Comparison of ENCODE assay signal across 8 cellular contexts in the genomic region with DNA sequence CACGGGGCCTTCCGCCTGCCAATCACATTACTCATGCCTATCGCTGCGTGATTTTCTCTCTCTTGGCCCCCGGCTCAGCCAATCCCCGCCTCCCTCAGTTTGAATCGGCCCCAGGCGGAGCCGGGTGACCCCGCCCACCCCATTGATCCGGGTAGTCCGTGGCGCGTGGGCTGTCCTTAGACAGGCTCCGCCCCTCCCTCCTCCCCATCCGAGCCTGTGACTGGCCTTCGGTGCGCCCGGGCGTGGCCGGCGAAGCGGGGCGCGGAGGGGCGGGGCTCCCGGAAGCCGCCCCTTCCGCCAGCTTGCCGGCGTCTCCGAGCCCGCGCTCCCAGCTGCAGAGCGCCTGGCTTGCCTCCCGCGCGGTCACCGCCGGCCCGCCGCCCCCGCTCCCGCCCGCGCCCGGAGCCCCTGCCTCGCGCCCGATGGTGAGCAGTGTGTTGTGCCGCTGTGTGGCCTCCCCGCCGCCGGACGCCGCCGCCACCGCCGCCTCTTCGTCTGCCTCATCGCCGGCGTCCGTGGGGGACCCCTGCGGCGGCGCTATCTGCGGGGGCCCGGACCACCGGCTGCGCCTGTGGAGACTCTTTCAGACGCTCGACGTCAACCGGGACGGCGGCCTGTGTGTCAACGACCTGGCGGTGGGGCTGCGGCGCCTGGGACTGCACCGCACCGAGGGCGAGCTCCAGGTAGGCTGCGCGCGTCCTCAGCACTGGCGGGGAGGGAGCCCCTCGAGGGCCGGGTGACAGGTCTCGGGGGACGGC. TPM values are rescaled to one million over a fixed set of nuclear protein-coding genes. Genes with fewer than 3 reads are reported as not detected.
DNase-seq lines count a peak whose midpoint lies in the region; ATAC-seq, FAIRE-seq and TF ChIP-seq lines count a peak whose summit lies in the region.

TSS of gene SLC25A25 (plus strand) at position 335 of the 758 bp plus-strand sequence. CDS start at position 423, 88 bp downstream.

- FAIRE-seq in urothelium cell line (lab: Jason Lieb, UNC), result no peak

- no peak within 1 kb of the TSS for H3K4me3 Mint-ChIP-seq in T-helper 17 cell

- peak within 1 kb of the TSS; percentile 98 for H3K27ac ChIP-seq in psoas muscle

- H3K9me3 ChIP-seq in T-helper 17 cell (ENCODE audit: control insufficient read depth, low read length, poor library complexity, severe bottlenecking) (no peaks in the 10 kb centered on the region), psoas muscle (no peaks in the 10 kb centered on the region)

- intact Hi-C loops in left ventricle myocardium superior (cut with micrococcal nuclease), result no loop called here
- intact Hi-C loops in psoas muscle (cut with DNase I), result no loop called here

- ATAC-seq in HG02885 (IDR thresholded peaks at IDR 0.05; ENCODE audit: poor library complexity, unreplicated experiment) (peak; percentile 75), T-helper 17 cell (peak; percentile 85), left ventricle myocardium superior (peak; percentile 94), psoas muscle (peak; percentile 92 to 95 (median 92))

- WGBS in psoas muscle, 3 donors, result 0 to 1% (median 0%) methylated on average over 50 to 92 of the region's 92 CpGs

- peaks cover 2% of the 10 kb centered on the region for H3K36me3 Mint-ChIP-seq in T-helper 17 cell (ENCODE audit: low read depth)

- H3K4me3 ChIP-seq in psoas muscle, result peak within 1 kb of the TSS; percentile 78

- H3K4me1 ChIP-seq in psoas muscle, result peaks cover 33% of the 10 kb centered on the region

- TF ChIP-seq POLR2A in GM15510 (IDR thresholded peaks at IDR 0.05; ENCODE audit: borderline replicate concordance, extremely low read depth, insufficient read length), result peak; percentile 81

- peak within 1 kb of the TSS; percentile 91 for H3K27ac Mint-ChIP-seq in T-helper 17 cell

- no peaks in the 10 kb centered on the region for H3K27me3 Mint-ChIP-seq in T-helper 17 cell

- H3K27me3 ChIP-seq in psoas muscle (ENCODE audit: insufficient read depth in 3 of 3, low read length in 2 of 3), result no peaks in the 10 kb centered on the region

- peaks cover 41% of the 10 kb centered on the region for H3K4me1 Mint-ChIP-seq in T-helper 17 cell

- DNase-seq in NCI-H1694 treated with DMSO at 0.1 percent for 48 hours (lab: John Stamatoyannopoulos, UW) (peak; percentile 96), T-helper 17 cell (peak; percentile 100), amygdala (lab: John Stamatoyannopoulos, UW) (peak in 55 of 56 donors; percentile 87 to 100 (median 99)), left ventricle myocardium superior (peak; percentile 100), psoas muscle (peak; percentile 100), urothelium cell line (ENCODE audit: low spot score) (peak; percentile 97)

- H3K36me3 ChIP-seq in psoas muscle (ENCODE audit: insufficient read depth in 1 of 2, low read depth in 1 of 2), result peaks cover 0 to 7% of the 10 kb centered on the region in 2 donors

- no peak for TF ChIP-seq CTCF in psoas muscle (IDR thresholded peaks at IDR 0.05)

RNA-seq across cellular contexts. Expression of gene SLC25A25, which starts in this region (rescaled TPM):
- total RNA-seq in T-helper 17 cell, result 10 to 100 TPM; 16.3 to 20.4 TPM
- 4.8 TPM for total RNA-seq in left ventricle myocardium superior
- total RNA-seq in psoas muscle, result 10 to 100 TPM in 2 of 4 donors, 1 to 10 TPM in 2; 3.6 to 50.3 (median 20.5) TPM
- 10 to 100 TPM in 2 of 3 donors, 1 to 10 TPM in 1; 9.3 to 12.5 (median 10.6) TPM for polyA plus RNA-seq in psoas muscle

Comparison
In these comparisons a context has a peak if more than half of its experiments do, and no peak if none do; other contexts are left out.
1. Peak in every context shown above with its lines: DNase-seq, ATAC-seq, H3K4me3 ChIP-seq and H3K27ac ChIP-seq.